Comparison of ENCODE assay signal across 23 cellular contexts in the genomic region with DNA sequence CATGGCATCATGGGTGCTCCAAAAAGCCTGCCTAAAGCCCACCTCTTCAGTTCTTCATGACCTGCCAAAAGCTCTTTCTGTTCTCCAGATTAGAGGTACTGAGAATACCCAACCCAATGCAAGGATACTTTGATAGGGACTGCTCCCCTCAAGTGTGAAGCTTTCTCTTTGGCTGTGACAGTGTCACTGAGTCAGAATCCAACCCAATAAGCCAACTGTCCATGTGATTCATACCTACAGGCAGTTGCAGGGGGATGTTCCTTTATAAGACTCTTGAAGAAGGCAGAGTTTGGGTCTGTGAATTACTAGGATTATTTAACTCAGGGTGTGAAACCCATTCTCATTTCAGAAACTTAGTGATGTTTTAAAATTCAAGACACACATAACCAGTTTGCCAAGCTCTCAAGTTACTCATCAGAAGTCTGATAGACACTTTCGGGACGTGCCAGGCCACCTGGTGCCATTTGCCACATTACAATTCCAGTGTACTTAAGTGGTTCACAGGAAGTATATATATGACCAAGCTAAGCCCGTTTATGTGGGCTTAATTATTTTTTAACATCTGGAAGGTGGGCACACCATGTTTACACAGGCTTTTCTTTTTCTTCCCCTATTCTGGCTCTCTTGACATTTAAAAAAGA.
DNase-seq lines count a peak whose midpoint lies in the region; ATAC-seq, FAIRE-seq and TF ChIP-seq lines count a peak whose summit lies in the region.
"Had no signal": no experiment of that assay in that cellular context is flagged by ENCODE, and none has a peak within 500 bp of the region (broad histone marks: within the 10 kb centered on the region; RNA-seq: fewer than 3 reads in every experiment).

No MANE protein-coding gene starts in this region.

- no peak for FAIRE-seq in bronchial epithelial cell (lab: Jason Lieb, UNC)
- FAIRE-seq: A204.1, GM12891 had no signal

- intact Hi-C loops in activated CD4-positive, alpha-beta memory T cell treated with anti-CD3 and anti-CD28 coated beads for 36 hours (cut with micrococcal nuclease) = no loop called here
- intact Hi-C loops in psoas muscle (cut with DNase I) = no loop called here

- H3K9ac ChIP-seq in MM.1S (ENCODE audit: low read length) = no peak overlapping the region

- H3K79me2 ChIP-seq in MM.1S (ENCODE audit: low read length) = no peaks in the 10 kb centered on the region

- H3K36me3 ChIP-seq in bronchial epithelial cell (ENCODE audit: control insufficient read depth, insufficient read depth, low read length) (no peaks in the 10 kb centered on the region), psoas muscle (ENCODE audit: insufficient read depth in 1 of 2, low read depth in 1 of 2) (peaks cover 0 to 5% of the 10 kb centered on the region in 2 donors), MM.1S (replicated peaks; ENCODE audit: insufficient read depth, low read length) (no peaks in the 10 kb centered on the region)
- H3K36me3 ChIP-seq: MG63, SJSA1 had no signal

- no peaks in the 10 kb centered on the region for H3K9me2 ChIP-seq in MM.1S (replicated peaks; ENCODE audit: insufficient read depth, low read length)

- H3F3A ChIP-seq in MM.1S (ENCODE audit: insufficient read depth, low read length) = no peaks in the 10 kb centered on the region

- peaks cover 17% of the 10 kb centered on the region for H3K4me1 ChIP-seq in psoas muscle
- H3K4me1 ChIP-seq in MM.1S (ENCODE audit: low read length) = no peaks in the 10 kb centered on the region
- H3K4me1 ChIP-seq: BE2C, Peyer's patch, SJSA1 had no signal

- H3K4me2 ChIP-seq in MM.1S (ENCODE audit: low read depth, low read length) = no peak overlapping the region
- H3K4me2 ChIP-seq: GM23338 had no signal

- H3K27me3 ChIP-seq in bronchial epithelial cell (ENCODE audit: control insufficient read depth, insufficient read depth, low read length) (no peaks in the 10 kb centered on the region), psoas muscle (ENCODE audit: insufficient read depth in 3 of 3, low read length in 2 of 3) (no peaks in the 10 kb centered on the region), MM.1S (replicated peaks; ENCODE audit: insufficient read depth, low read length) (no peaks in the 10 kb centered on the region)
- H3K27me3 ChIP-seq: BE2C, MG63, Peyer's patch, SJSA1 had no signal

- no peak overlapping the region for H3K4me3 Mint-ChIP-seq in activated CD4-positive, alpha-beta memory T cell treated with anti-CD3 and anti-CD28 coated beads for 36 hours
- no peak overlapping the region for H3K4me3 Mint-ChIP-seq in activated CD4-positive, alpha-beta memory T cell treated with anti-CD3 and anti-CD28 coated beads, Interleukin-2, amount 10 ng/mL, durations not matched to agents 7 days and 5 days
- H3K4me3 Mint-ChIP-seq in glutamatergic neuron (ENCODE audit: unreplicated experiment) = no peak overlapping the region
- H3K4me3 Mint-ChIP-seq: CD4-positive, CD25-positive, alpha-beta regulatory T cell; GM23338 had no signal

- CTCF ChIA-PET in activated CD4-positive, alpha-beta memory T cell treated with anti-CD3 and anti-CD28 coated beads for 36 hours (lab: Charles Lee) = interaction anchor here (1.5 kb wide), 1 partner anchor 298 kb away, joined by 5 read pairs; no protein-coding TSS in a partner anchor
- CTCF ChIA-PET in activated CD4-positive, alpha-beta memory T cell treated with anti-CD3 and anti-CD28 coated beads, Interleukin-2, amount 10 ng/mL, durations not matched to agents 7 days and 5 days (lab: Charles Lee) = no interaction called here

- peaks cover 8% of the 10 kb centered on the region for H3K36me3 Mint-ChIP-seq in activated CD4-positive, alpha-beta memory T cell treated with anti-CD3 and anti-CD28 coated beads for 36 hours
- no peaks in the 10 kb centered on the region for H3K36me3 Mint-ChIP-seq in activated CD4-positive, alpha-beta memory T cell treated with anti-CD3 and anti-CD28 coated beads, Interleukin-2, amount 10 ng/mL, durations not matched to agents 7 days and 5 days (ENCODE audit: low read depth)
- no peaks in the 10 kb centered on the region for H3K36me3 Mint-ChIP-seq in glutamatergic neuron (ENCODE audit: unreplicated experiment)

- H3K27ac ChIP-seq in psoas muscle = peak overlapping the region; percentile 24
- no peak overlapping the region for H3K27ac ChIP-seq in MM.1S (ENCODE audit: low read length)
- H3K27ac ChIP-seq: Peyer's patch, SJSA1 had no signal

- POLR2A ChIA-PET in activated CD4-positive, alpha-beta memory T cell treated with anti-CD3 and anti-CD28 coated beads for 36 hours (lab: Charles Lee) = interaction anchor here (0.7 to 1.3 kb wide), 4 partner anchors 29 to 298 kb away, joined by 3 to 6 read pairs (median 3); no protein-coding TSS in a partner anchor
- POLR2A ChIA-PET in activated CD4-positive, alpha-beta memory T cell treated with anti-CD3 and anti-CD28 coated beads, Interleukin-2, amount 10 ng/mL, durations not matched to agents 7 days and 5 days (lab: Charles Lee) = interaction anchor here (0.7 kb wide), 1 partner anchor 92 kb away, joined by 3 read pairs; no protein-coding TSS in a partner anchor

- H4K20me1 ChIP-seq in MM.1S (ENCODE audit: insufficient read depth, low read length) = no peaks in the 10 kb centered on the region

- WGBS in psoas muscle, 3 donors = 18 to 49% (median 31%) methylated on average over 3 of the region's 3 CpGs

- peak; percentile 16 for DNase-seq in activated CD4-positive, alpha-beta memory T cell treated with anti-CD3 and anti-CD28 coated beads for 36 hours
- no peak for DNase-seq in activated CD4-positive, alpha-beta memory T cell treated with anti-CD3 and anti-CD28 coated beads, Interleukin-2, amount 10 ng/mL, durations not matched to agents 7 days and 5 days
- peak; percentile 23 for DNase-seq in NCI-H2171 treated with DMSO at 0.1 percent for 48 hours (lab: John Stamatoyannopoulos, UW)
- DNase-seq in bronchial epithelial cell (ENCODE audit: low read depth) = peak; percentile 36
- DNase-seq in psoas muscle = no peak
- no peak for DNase-seq in glutamatergic neuron
- DNase-seq in activated CD4-positive, CD25-positive, alpha-beta regulatory T cell (lab: John Stamatoyannopoulos, UW) = no peak
- DNase-seq in MM.1S = no peak
- DNase-seq: BE2C; CD4-positive, CD25-positive, alpha-beta regulatory T cell; COR-L47; HCEC 1CT; Kasumi-1; MG63; NCI-H1092 treated with DMSO at 0.1 percent for 48 hours; NCI-H146; NCI-H2081; NCI-H345; Peyer's patch had no signal

- H3K4me3 ChIP-seq in bronchial epithelial cell (ENCODE audit: low read depth, low read length) = no peak overlapping the region
- no peak overlapping the region for H3K4me3 ChIP-seq in psoas muscle
- H3K4me3 ChIP-seq in MM.1S (ENCODE audit: low read length) = no peak overlapping the region
- H3K4me3 ChIP-seq: GM23338, MG63, Peyer's patch, SJSA1 had no signal

- H3K9me3 ChIP-seq in psoas muscle (no peaks in the 10 kb centered on the region), MM.1S (replicated peaks; ENCODE audit: insufficient read depth, low read length) (no peaks in the 10 kb centered on the region)
- H3K9me3 ChIP-seq: BE2C, MG63, Peyer's patch, SJSA1 had no signal

- no peaks in the 10 kb centered on the region for H3K27me3 Mint-ChIP-seq in activated CD4-positive, alpha-beta memory T cell treated with anti-CD3 and anti-CD28 coated beads for 36 hours
- no peaks in the 10 kb centered on the region for H3K27me3 Mint-ChIP-seq in activated CD4-positive, alpha-beta memory T cell treated with anti-CD3 and anti-CD28 coated beads, Interleukin-2, amount 10 ng/mL, durations not matched to agents 7 days and 5 days
- H3K27me3 Mint-ChIP-seq in glutamatergic neuron (ENCODE audit: unreplicated experiment) = peaks cover 3% of the 10 kb centered on the region

- H3K27ac Mint-ChIP-seq in activated CD4-positive, alpha-beta memory T cell treated with anti-CD3 and anti-CD28 coated beads for 36 hours = no peak overlapping the region
- H3K27ac Mint-ChIP-seq in activated CD4-positive, alpha-beta memory T cell treated with anti-CD3 and anti-CD28 coated beads, Interleukin-2, amount 10 ng/mL, durations not matched to agents 7 days and 5 days = no peak overlapping the region
- H3K27ac Mint-ChIP-seq in glutamatergic neuron (ENCODE audit: unreplicated experiment) = no peak overlapping the region
- H3K27ac Mint-ChIP-seq: CD4-positive, CD25-positive, alpha-beta regulatory T cell; GM23338 had no signal

- TF ChIP-seq CTCF in bronchial epithelial cell (IDR thresholded peaks at IDR 0.05; ENCODE audit: insufficient read depth, low read length, severe bottlenecking) = no peak
- TF ChIP-seq CTCF in psoas muscle (IDR thresholded peaks at IDR 0.05) = no peak
- TF ChIP-seq CTCF in glutamatergic neuron (IDR thresholded peaks at IDR 0.05; ENCODE audit: partially characterized antibody, unreplicated experiment) = no peak
- no peak for TF ChIP-seq CTCF in MM.1S (IDR thresholded peaks at IDR 0.05; ENCODE audit: low read length)

- H3K4me1 Mint-ChIP-seq in activated CD4-positive, alpha-beta memory T cell treated with anti-CD3 and anti-CD28 coated beads for 36 hours (ENCODE audit: low read depth) = peaks cover 3% of the 10 kb centered on the region
- peaks cover 4% of the 10 kb centered on the region for H3K4me1 Mint-ChIP-seq in activated CD4-positive, alpha-beta memory T cell treated with anti-CD3 and anti-CD28 coated beads, Interleukin-2, amount 10 ng/mL, durations not matched to agents 7 days and 5 days
- peaks cover 3% of the 10 kb centered on the region for H3K4me1 Mint-ChIP-seq in glutamatergic neuron (ENCODE audit: low read depth, unreplicated experiment)
- H3K4me1 Mint-ChIP-seq: CD4-positive, CD25-positive, alpha-beta regulatory T cell had no signal

- no peak overlapping the region for H2AFZ ChIP-seq in MM.1S (ENCODE audit: low read length)
- H2AFZ ChIP-seq: GM23338 had no signal

- ATAC-seq in psoas muscle = peak in 3 of 4 donors; percentile 74 to 82 (median 79)
- ATAC-seq: GM23338 had no signal

- no peaks in the 10 kb centered on the region for H3K9me3 Mint-ChIP-seq in activated CD4-positive, alpha-beta memory T cell treated with anti-CD3 and anti-CD28 coated beads for 36 hours
- peaks cover 3% of the 10 kb centered on the region for H3K9me3 Mint-ChIP-seq in activated CD4-positive, alpha-beta memory T cell treated with anti-CD3 and anti-CD28 coated beads, Interleukin-2, amount 10 ng/mL, durations not matched to agents 7 days and 5 days
- no peaks in the 10 kb centered on the region for H3K9me3 Mint-ChIP-seq in glutamatergic neuron (ENCODE audit: unreplicated experiment)
- H3K9me3 Mint-ChIP-seq: CD4-positive, CD25-positive, alpha-beta regulatory T cell had no signal

Comparison
In these comparisons a context has a peak if more than half of its experiments do, and no peak if none do; other contexts are left out.
1. DNase-seq: peak in activated CD4-positive, alpha-beta memory T cell treated with anti-CD3 and anti-CD28 coated beads for 36 hours (single experiment), NCI-H2171 treated with DMSO at 0.1 percent for 48 hours (single experiment) and bronchial epithelial cell (single experiment); none in activated CD4-positive, alpha-beta memory T cell treated with anti-CD3 and anti-CD28 coated beads, Interleukin-2, amount 10 ng/mL, durations not matched to agents 7 days and 5 days (single experiment), psoas muscle (0 of 2), glutamatergic neuron (single experiment), activated CD4-positive, CD25-positive, alpha-beta regulatory T cell (0 of 4) and MM.1S (single experiment).